8 cellular contexts compared by ENCODE assay signal in the genomic region with DNA sequence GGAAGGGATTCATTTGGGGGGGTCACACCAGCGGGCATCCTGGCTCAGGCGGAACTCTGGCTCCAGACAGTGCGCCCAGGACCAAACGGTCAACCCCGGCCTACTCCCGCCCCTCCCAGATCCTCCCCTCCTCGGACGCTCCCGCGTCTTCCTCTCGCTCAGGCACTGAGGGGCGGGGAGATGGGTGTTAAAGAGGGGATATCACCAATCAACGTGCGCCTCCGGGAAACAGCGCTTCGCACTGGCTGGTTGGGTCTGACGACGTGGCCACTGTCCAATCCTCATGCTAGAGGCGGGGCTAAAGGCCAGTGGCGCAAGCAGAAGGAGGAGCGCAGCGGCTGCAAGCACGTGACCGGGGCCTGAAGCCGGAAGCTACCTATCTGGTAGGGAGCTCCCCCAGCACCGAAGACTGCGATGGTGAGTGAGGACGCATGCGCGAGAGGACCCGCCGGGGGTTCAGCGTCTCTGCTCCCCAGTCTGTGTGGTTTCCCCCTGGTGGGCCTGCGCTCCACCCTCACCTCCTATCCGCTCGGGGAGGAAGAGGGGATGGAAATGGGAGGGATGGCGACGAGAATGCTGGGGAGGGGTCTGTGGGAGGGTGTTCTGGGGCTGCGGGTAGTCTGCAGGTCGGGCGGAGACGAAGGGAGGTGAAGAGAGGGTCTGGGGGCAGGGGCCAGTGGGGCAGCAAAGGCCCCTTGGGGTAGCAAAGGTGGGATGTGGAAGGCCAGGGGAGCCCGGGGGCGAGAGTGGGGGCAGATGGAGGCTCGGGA. TPM values are rescaled to one million over a fixed set of nuclear protein-coding genes. Genes with fewer than 3 reads are reported as not detected.
DNase-seq lines count a peak whose midpoint lies in the region; ATAC-seq lines count a peak whose summit lies in the region.

A gene (plus strand): TSS at position 360 of the 770 bp plus-strand sequence. CDS start 55 bp downstream, at position 415.

- ATAC-seq in GM19043 (IDR thresholded peaks at IDR 0.05; ENCODE audit: low read depth, unreplicated experiment) (peak; percentile 95), HG03378 (IDR thresholded peaks at IDR 0.05; ENCODE audit: unreplicated experiment) (peak; percentile 98)

- peak; percentile 98 for DNase-seq in AG20443 (ENCODE audit: low spot score)
- peak; percentile 99 for DNase-seq in NCI-H460 (ENCODE audit: extremely low read depth, low read depth)
- peak; percentile 93 for DNase-seq in activated CD4-positive, CD25-positive, alpha-beta regulatory T cell treated with anti-CD3 and anti-CD28 coated beads, Interleukin-2, amount 50 U/mL, for 72 hours
- DNase-seq in cerebellar nuclear complex (lab: John Stamatoyannopoulos, UW) = peak; percentile 91 to 99
- peak; percentile 100 for DNase-seq in islet precursor cell
- peak; percentile 96 to 98 (median 97) for DNase-seq in stimulated activated CD4-positive, alpha-beta T cell treated with anti-CD3 and anti-CD28 coated beads, Interleukin-12 subunit alpha, Interleukin-12 subunit beta, amount 100 ng/mL, for 48 hours (ENCODE audit: low read depth in 2 of 3, low spot score in 1 of 3)

RNA-seq across cellular contexts. Expression of the gene that starts here (rescaled TPM):
- 81.9 and 83.0 TPM in 2 replicates for total RNA-seq in NCI-H460 (2014; rRNA removed; shearing (Covaris generic))
- polyA plus RNA-seq in NCI-H460 (2014; cell fraction: nucleus; rRNA removed) = 135 and 261 TPM in 2 replicates

Comparison
In these comparisons a context has a peak if more than half of its experiments do, and no peak if none do; other contexts are left out.
1. Peak in every context shown above with its lines: DNase-seq and ATAC-seq.